ENCODE assay signal across 18 cellular contexts in the genomic region with DNA sequence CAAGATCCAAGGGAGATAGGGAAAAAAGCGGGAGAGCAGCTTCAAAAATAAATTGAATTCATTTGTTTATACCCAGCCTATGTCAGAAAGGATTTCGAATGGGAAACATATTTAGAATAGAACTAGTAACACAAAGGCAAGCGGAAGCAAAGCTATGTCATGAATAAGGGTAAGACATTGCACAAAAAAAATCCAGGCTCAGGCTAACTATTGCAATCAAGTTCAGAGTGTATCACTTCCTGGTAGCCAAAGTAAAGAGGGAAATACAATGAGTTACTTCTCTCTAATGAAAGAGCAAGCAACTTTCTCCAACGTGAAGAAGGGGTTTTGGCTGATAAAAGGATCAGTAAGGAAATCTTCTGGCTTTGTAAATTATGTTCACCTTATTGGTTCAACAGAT.
DNase-seq lines count a peak whose midpoint lies in the region; ATAC-seq and TF ChIP-seq lines count a peak whose summit lies in the region.
"Had no signal": no experiment of that assay in that cellular context is flagged by ENCODE, and none has a peak within 500 bp of the region (broad histone marks: within the 10 kb centered on the region; RNA-seq: fewer than 3 reads in every experiment).

No MANE protein-coding gene starts in this region.

- CTCF ChIA-PET in activated CD4-positive, alpha-beta memory T cell treated with anti-CD3 and anti-CD28 coated beads, Interleukin-2, amount 10 ng/mL, durations not matched to agents 7 days and 5 days (lab: Charles Lee), result no interaction called here

- no peaks in the 10 kb centered on the region for H3K9me2 ChIP-seq in GM23338 (ENCODE audit: insufficient read depth)

- H3K4me1 ChIP-seq in GM23338 (ENCODE audit: insufficient read depth) (no peaks in the 10 kb centered on the region), esophagus squamous epithelium (peaks cover 0 to 7% (median 0%) of the 10 kb centered on the region in 3 donors)

- peaks cover 10% of the 10 kb centered on the region; the same call in 1 of the 2 replicates for H3K36me3 ChIP-seq in GM23338 (ENCODE audit: insufficient read depth)
- H3K36me3 ChIP-seq in esophagus squamous epithelium, result peaks cover 0 to 36% (median 0%) of the 10 kb centered on the region in 3 donors
- H3K36me3 ChIP-seq: BLaER1 had no signal

- no peak overlapping the region for H3K4me2 ChIP-seq in GM23338
- H3K4me2 ChIP-seq: BLaER1 had no signal

- H3K27me3 ChIP-seq in GM23338 (ENCODE audit: insufficient read depth) (no peaks in the 10 kb centered on the region), esophagus squamous epithelium (no peaks in the 10 kb centered on the region)
- H3K27me3 ChIP-seq: BLaER1 had no signal

- 0 out of 2 replicates have a peak overlapping the region, but pooled peaks have one; percentile 16 for H2AFZ ChIP-seq in GM23338

- DNase-seq in GM23338 (ENCODE audit: low spot score), result no peak
- peak; percentile 71 for DNase-seq in MV-4-11 (lab: John Stamatoyannopoulos, UW)
- peak; percentile 79 for DNase-seq in SKM-1 treated with dmso at 0.1 percent for 144 hours (lab: John Stamatoyannopoulos, UW; ENCODE audit: unreplicated experiment)
- DNase-seq in mesothelial cell of epicardium (ENCODE audit: low spot score in 2 of 2, unreplicated experiment in 2 of 2), result no peak
- no peak for DNase-seq in HCEC 1CT
- no peak for DNase-seq in activated CD4-positive, alpha-beta memory T cell treated with anti-CD3 and anti-CD28 coated beads, Interleukin-2, amount 10 ng/mL, durations not matched to agents 7 days and 5 days
- DNase-seq in activated CD4-positive, alpha-beta T cell treated with anti-CD3 and anti-CD28 coated beads, Interleukin-2, amount 50 U/mL, for 1 hour, result no peak
- no peak for DNase-seq in esophagus squamous epithelium (lab: John Stamatoyannopoulos, UW)
- DNase-seq: CD8-positive, alpha-beta memory T cell; DMS53; EL; KBM-7; NCI-H1417 treated with DMSO at 0.1 percent for 48 hours; NCI-H1930; NCI-H526; OCI-M1; SHP77 treated with DMSO at 0.1 percent for 48 hours had no signal

- no peaks in the 10 kb centered on the region for H3K4me1 Mint-ChIP-seq in GM23338
- peaks cover 16% of the 10 kb centered on the region for H3K4me1 Mint-ChIP-seq in mesothelial cell of epicardium
- peaks cover 2% of the 10 kb centered on the region for H3K4me1 Mint-ChIP-seq in activated CD4-positive, alpha-beta memory T cell treated with anti-CD3 and anti-CD28 coated beads, Interleukin-2, amount 10 ng/mL, durations not matched to agents 7 days and 5 days
- H3K4me1 Mint-ChIP-seq: CD8-positive, alpha-beta memory T cell had no signal

- WGBS in esophagus squamous epithelium, 2 donors, result 59 to 64% methylated on average over 4 of the region's 4 CpGs

- H3K9me3 Mint-ChIP-seq in GM23338 (peaks cover 11% of the 10 kb centered on the region), mesothelial cell of epicardium (peaks cover 12% of the 10 kb centered on the region)
- H3K9me3 Mint-ChIP-seq in activated CD4-positive, alpha-beta memory T cell treated with anti-CD3 and anti-CD28 coated beads, Interleukin-2, amount 10 ng/mL, durations not matched to agents 7 days and 5 days, result no peaks in the 10 kb centered on the region

- no peaks in the 10 kb centered on the region for H3K79me2 ChIP-seq in GM23338 (replicated peaks; ENCODE audit: insufficient read depth)

- H3K36me3 Mint-ChIP-seq in GM23338 (ENCODE audit: low read depth) (no peaks in the 10 kb centered on the region; the same call in 2 of the 3 replicates), mesothelial cell of epicardium (peaks cover 4% of the 10 kb centered on the region)
- no peaks in the 10 kb centered on the region for H3K36me3 Mint-ChIP-seq in activated CD4-positive, alpha-beta memory T cell treated with anti-CD3 and anti-CD28 coated beads, Interleukin-2, amount 10 ng/mL, durations not matched to agents 7 days and 5 days (ENCODE audit: low read depth)
- H3K36me3 Mint-ChIP-seq: CD8-positive, alpha-beta memory T cell had no signal

- H3K4me3 ChIP-seq in GM23338, result no peak overlapping the region
- no peak overlapping the region for H3K4me3 ChIP-seq in esophagus squamous epithelium
- H3K4me3 ChIP-seq: BLaER1 had no signal

- TF ChIP-seq POLR2A in esophagus squamous epithelium (IDR thresholded peaks at IDR 0.05), result no peak

- H3K27ac Mint-ChIP-seq in GM23338, result no peak overlapping the region
- H3K27ac Mint-ChIP-seq in mesothelial cell of epicardium, result peak overlapping the region; percentile 32
- H3K27ac Mint-ChIP-seq in activated CD4-positive, alpha-beta memory T cell treated with anti-CD3 and anti-CD28 coated beads, Interleukin-2, amount 10 ng/mL, durations not matched to agents 7 days and 5 days, result no peak overlapping the region
- H3K27ac Mint-ChIP-seq: CD8-positive, alpha-beta memory T cell had no signal

- H3K27ac ChIP-seq in GM23338 (ENCODE audit: low read depth) (no peak overlapping the region), esophagus squamous epithelium (peak overlapping the region in 1 of 4 donors; percentile 18)
- H3K27ac ChIP-seq: BLaER1 had no signal

- TF ChIP-seq CTCF in GM23338 (conservative IDR thresholded peaks at IDR 0.05; ENCODE audit: low read depth in 2 of 2) (no peak), mesothelial cell of epicardium (IDR thresholded peaks at IDR 0.05; ENCODE audit: unreplicated experiment) (no peak), esophagus squamous epithelium (IDR thresholded peaks at IDR 0.05) (no peak)

- H3K4me3 Mint-ChIP-seq in GM23338 (no peak overlapping the region), mesothelial cell of epicardium (no peak overlapping the region)
- H3K4me3 Mint-ChIP-seq in activated CD4-positive, alpha-beta memory T cell treated with anti-CD3 and anti-CD28 coated beads, Interleukin-2, amount 10 ng/mL, durations not matched to agents 7 days and 5 days, result no peak overlapping the region
- H3K4me3 Mint-ChIP-seq: CD8-positive, alpha-beta memory T cell had no signal

- H3F3A ChIP-seq in GM23338 (replicated peaks; ENCODE audit: low read depth), result no peaks in the 10 kb centered on the region

- no peak for ATAC-seq in GM23338

- H4K20me1 ChIP-seq in GM23338 (replicated peaks; ENCODE audit: insufficient read depth), result no peaks in the 10 kb centered on the region
- H4K20me1 ChIP-seq: BLaER1 had no signal

- H3K9me3 ChIP-seq in esophagus squamous epithelium, result no peaks in the 10 kb centered on the region
- H3K9me3 ChIP-seq: BLaER1 had no signal

- H3K27me3 Mint-ChIP-seq in GM23338 (ENCODE audit: insufficient read depth, low read depth, poor library complexity) (peaks cover 3% of the 10 kb centered on the region), mesothelial cell of epicardium (ENCODE audit: low read depth) (no peaks in the 10 kb centered on the region)
- H3K27me3 Mint-ChIP-seq in activated CD4-positive, alpha-beta memory T cell treated with anti-CD3 and anti-CD28 coated beads, Interleukin-2, amount 10 ng/mL, durations not matched to agents 7 days and 5 days, result peaks cover 16% of the 10 kb centered on the region

- intact Hi-C loops in esophagus squamous epithelium (cut with DNase I), result loop anchor here (10.0 kb wide), 1 partner anchor 389 kb away; no protein-coding TSS in a partner anchor

- POLR2A ChIA-PET in activated CD4-positive, alpha-beta memory T cell treated with anti-CD3 and anti-CD28 coated beads, Interleukin-2, amount 10 ng/mL, durations not matched to agents 7 days and 5 days (lab: Charles Lee), result no interaction called here

TF ChIP-seq in GM23338, 12 proteins besides CTCF, POLR2A, EP300 and RAD21 (continues in another document):
- no peak for TF ChIP-seq POLR2AphosphoS5 (IDR thresholded peaks at IDR 0.05; ENCODE audit: low read depth)
- no peak for TF ChIP-seq ZNF331 (CRISPR knock-in tag; IDR thresholded peaks at IDR 0.05; ENCODE audit: low read depth)
- TF ChIP-seq NANOG (IDR thresholded peaks at IDR 0.05; ENCODE audit: borderline replicate concordance), result no peak
- TF ChIP-seq EZH2phosphoT487 (IDR thresholded peaks at IDR 0.05; ENCODE audit: unreplicated experiment), result no peak
- no peak for TF ChIP-seq EZH2 (IDR thresholded peaks at IDR 0.05; ENCODE audit: low read depth, unreplicated experiment)
- no peak for TF ChIP-seq CREB1 (CRISPR knock-in tag; IDR thresholded peaks at IDR 0.05; ENCODE audit: low read depth)

Comparison
In these comparisons a context has a peak if more than half of its experiments do, and no peak if none do; other contexts are left out.
1. DNase-seq: peak in MV-4-11 (single experiment) and SKM-1 treated with dmso at 0.1 percent for 144 hours (single experiment); none in GM23338 (single experiment), mesothelial cell of epicardium (0 of 2), HCEC 1CT (single experiment), activated CD4-positive, alpha-beta memory T cell treated with anti-CD3 and anti-CD28 coated beads, Interleukin-2, amount 10 ng/mL, durations not matched to agents 7 days and 5 days (single experiment), activated CD4-positive, alpha-beta T cell treated with anti-CD3 and anti-CD28 coated beads, Interleukin-2, amount 50 U/mL, for 1 hour (single experiment) and esophagus squamous epithelium (single experiment).